9 cellular contexts compared by ENCODE assay signal in the genomic region with DNA sequence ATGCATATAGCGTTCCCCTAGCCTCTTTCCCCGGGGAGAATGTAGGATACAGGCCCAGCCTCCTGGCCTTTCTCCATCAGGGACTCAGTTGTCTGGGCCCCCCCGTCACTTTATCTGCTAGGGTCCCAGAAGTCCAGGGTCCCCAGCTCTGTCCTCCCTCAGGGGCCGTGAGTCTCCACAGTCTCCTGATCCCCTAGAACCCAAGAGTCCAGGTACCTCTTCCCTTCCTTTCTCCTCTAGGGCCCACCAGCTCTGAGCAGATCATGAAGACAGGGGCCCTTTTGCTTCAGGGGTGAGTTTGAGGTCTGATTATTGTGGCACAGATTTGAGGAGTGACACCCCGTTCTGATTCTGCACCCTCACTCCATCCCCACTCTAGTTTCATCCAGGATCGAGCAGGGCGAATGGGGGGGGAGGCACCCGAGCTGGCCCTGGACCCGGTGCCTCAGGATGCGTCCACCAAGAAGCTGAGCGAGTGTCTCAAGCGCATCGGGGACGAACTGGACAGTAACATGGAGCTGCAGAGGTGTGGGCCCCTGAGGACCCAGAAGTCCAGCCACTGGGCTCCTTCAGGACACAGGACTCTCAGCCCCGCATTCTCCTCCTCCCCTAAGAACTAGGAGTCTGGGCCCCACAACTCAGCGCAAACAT. TPM values are rescaled to one million over a fixed set of nuclear protein-coding genes. Genes with fewer than 3 reads are reported as not detected.
DNase-seq lines count a peak whose midpoint lies in the region; ATAC-seq and TF ChIP-seq lines count a peak whose summit lies in the region.
"Had no signal": no experiment of that assay in that cellular context is flagged by ENCODE, and none has a peak within 500 bp of the region (broad histone marks: within the 10 kb centered on the region; RNA-seq: fewer than 3 reads in every experiment).

No MANE protein-coding gene starts in this region.

- H3K27me3 Mint-ChIP-seq in T-helper 2 cell treated with Interferon-gamma antibody and Interleukin-4, amounts not matched to agents 5 μg/mL and 100 μg/mL, for 36 hours (ENCODE audit: low read depth) = no peaks in the 10 kb centered on the region
- H3K27me3 Mint-ChIP-seq in activated naive CD8-positive, alpha-beta T cell treated with anti-CD3 and anti-CD28 coated beads, Interleukin-2, amount 50 U/mL, for 24 hours = no peaks in the 10 kb centered on the region

- peak overlapping the region; percentile 90 for H3K27ac ChIP-seq in layer of hippocampus (ENCODE audit: low read depth, low read length)
- peak overlapping the region; percentile 73 to 83 for H3K27ac ChIP-seq in testis

- intact Hi-C loops in testis (cut with DNase I; ENCODE audit: low total_unique reads) = no loop called here

- no peak for TF ChIP-seq CTCF in testis (IDR thresholded peaks at IDR 0.05)

- ATAC-seq in activated naive CD8-positive, alpha-beta T cell treated with anti-CD3 and anti-CD28 coated beads, Interleukin-2, amount 50 U/mL, for 24 hours = no peak
- ATAC-seq in GM21423 (IDR thresholded peaks at IDR 0.05; ENCODE audit: unreplicated experiment) = no peak

- WGBS in testis, 2 donors = 16 to 35% methylated on average over 6 to 16 of the region's 16 CpGs

- H3K4me1 ChIP-seq in testis = peaks cover 10% of the 10 kb centered on the region

- H3K4me1 Mint-ChIP-seq in T-helper 2 cell treated with Interferon-gamma antibody and Interleukin-4, amounts not matched to agents 5 μg/mL and 100 μg/mL, for 36 hours (ENCODE audit: low read depth) = peaks cover 30% of the 10 kb centered on the region
- peaks cover 30% of the 10 kb centered on the region for H3K4me1 Mint-ChIP-seq in activated naive CD8-positive, alpha-beta T cell treated with anti-CD3 and anti-CD28 coated beads, Interleukin-2, amount 50 U/mL, for 24 hours

- no peaks in the 10 kb centered on the region for H3K36me3 ChIP-seq in testis (ENCODE audit: low read depth, missing control alignments)

- H3K4me3 ChIP-seq in testis = peak overlapping the region; percentile 81 to 82

- no peaks in the 10 kb centered on the region for H3K27me3 ChIP-seq in layer of hippocampus (ENCODE audit: control insufficient read depth, insufficient read depth, low read length)
- H3K27me3 ChIP-seq in testis = no peaks in the 10 kb centered on the region

- H3K4me3 Mint-ChIP-seq in T-helper 2 cell treated with Interferon-gamma antibody and Interleukin-4, amounts not matched to agents 5 μg/mL and 100 μg/mL, for 36 hours = peak overlapping the region; percentile 93
- peak overlapping the region; percentile 84 for H3K4me3 Mint-ChIP-seq in activated naive CD8-positive, alpha-beta T cell treated with anti-CD3 and anti-CD28 coated beads, Interleukin-2, amount 50 U/mL, for 24 hours

- H3K9me3 Mint-ChIP-seq in T-helper 2 cell treated with Interferon-gamma antibody and Interleukin-4, amounts not matched to agents 5 μg/mL and 100 μg/mL, for 36 hours = no peaks in the 10 kb centered on the region
- no peaks in the 10 kb centered on the region for H3K9me3 Mint-ChIP-seq in activated naive CD8-positive, alpha-beta T cell treated with anti-CD3 and anti-CD28 coated beads, Interleukin-2, amount 50 U/mL, for 24 hours

- H3K9me3 ChIP-seq in testis = no peaks in the 10 kb centered on the region

- TF ChIP-seq POLR2A in testis (IDR thresholded peaks at IDR 0.05) = no peak

- peaks cover 42% of the 10 kb centered on the region for H3K36me3 Mint-ChIP-seq in T-helper 2 cell treated with Interferon-gamma antibody and Interleukin-4, amounts not matched to agents 5 μg/mL and 100 μg/mL, for 36 hours (ENCODE audit: low read depth)
- peaks cover 19% of the 10 kb centered on the region for H3K36me3 Mint-ChIP-seq in activated naive CD8-positive, alpha-beta T cell treated with anti-CD3 and anti-CD28 coated beads, Interleukin-2, amount 50 U/mL, for 24 hours (ENCODE audit: low read depth)

- DNase-seq in T-helper 2 cell treated with Interferon-gamma antibody and Interleukin-4, amounts not matched to agents 5 μg/mL and 100 μg/mL, for 36 hours (ENCODE audit: low spot score) = no peak
- DNase-seq in T-helper 2 cell = no peak
- DNase-seq in activated naive CD8-positive, alpha-beta T cell treated with anti-CD3 and anti-CD28 coated beads, Interleukin-2, amount 50 U/mL, for 24 hours = no peak
- no peak for DNase-seq in testis
- DNase-seq in NCI-H82 (lab: John Stamatoyannopoulos, UW) = no peak
- no peak for DNase-seq in islet precursor cell

- peak overlapping the region; percentile 86 for H3K27ac Mint-ChIP-seq in T-helper 2 cell treated with Interferon-gamma antibody and Interleukin-4, amounts not matched to agents 5 μg/mL and 100 μg/mL, for 36 hours
- peak overlapping the region; percentile 84 for H3K27ac Mint-ChIP-seq in activated naive CD8-positive, alpha-beta T cell treated with anti-CD3 and anti-CD28 coated beads, Interleukin-2, amount 50 U/mL, for 24 hours

RNA-seq across cellular contexts. Expression of a gene that starts 0.8 kb away (rescaled TPM):
- 10 to 100 TPM; 50.1 to 52.1 TPM for total RNA-seq in testis
- 48.7 TPM for polyA plus RNA-seq in testis (ENCODE audit: insufficient read depth, low read depth, low replicate concordance)

RNA-seq across cellular contexts. Expression of a gene that starts 9.7 kb away (rescaled TPM):
- 100 to 1,000 TPM; 746 to 935 TPM for total RNA-seq in testis
- 1,424 TPM for polyA plus RNA-seq in testis (ENCODE audit: insufficient read depth, low read depth, low replicate concordance)

RNA-seq across cellular contexts. Expression of a gene that starts 21.9 kb away (rescaled TPM):
- 1 to 10 TPM; 2.3 to 2.4 TPM for total RNA-seq in testis
- 3.1 TPM for polyA plus RNA-seq in testis (ENCODE audit: insufficient read depth, low read depth, low replicate concordance)
- total RNA-seq: lung microvascular endothelial cell had no signal

RNA-seq across cellular contexts. Expression of a gene that starts 37.7 kb away (rescaled TPM):
- total RNA-seq in testis = 10 to 100 TPM; 21.1 to 23.6 TPM
- polyA plus RNA-seq in testis (ENCODE audit: insufficient read depth, low read depth, low replicate concordance) = 13.8 TPM

RNA-seq across cellular contexts. Expression of a gene that starts 38.3 kb away (rescaled TPM):
- total RNA-seq in testis = 100 to 1,000 TPM; 299 to 395 TPM
- 528 TPM for polyA plus RNA-seq in testis (ENCODE audit: insufficient read depth, low read depth, low replicate concordance)
